ENCODE assay signal across 8 cellular contexts in genomic region chr22:30970356-30970746, GRCh38. TPM values are rescaled to one million over a fixed set of nuclear protein-coding genes. Genes with fewer than 3 reads are reported as not detected.
DNase-seq lines count a peak whose midpoint lies in the region; ATAC-seq and TF ChIP-seq lines count a peak whose summit lies in the region.

No MANE protein-coding gene starts in this region.

- intact Hi-C loops in PC-9 (cut with micrococcal nuclease; ENCODE audit: unreplicated experiment), result no loop called here
- intact Hi-C loops in esophagus muscularis mucosa (cut with DNase I), result loop anchor here (5.0 kb wide), 1 partner anchor 67 kb away; no protein-coding TSS in a partner anchor

- H2BK12ac ChIP-seq in trophoblast cell (ENCODE audit: low read length), result no peak overlapping the region

- BruUV-seq in PC-9 (replicated peaks; lab: Mats Ljungman, UMichigan), result no TSS peak

- H3K9ac ChIP-seq in DND-41 (ENCODE audit: low read depth, low read length), result peak overlapping the region; percentile 83
- H3K9ac ChIP-seq in trophoblast cell (ENCODE audit: low read length), result peak overlapping the region; percentile 98

- no peak overlapping the region for H4K12ac ChIP-seq in trophoblast cell (ENCODE audit: low read depth, low read length)

- H3K27me3 ChIP-seq in DND-41 (ENCODE audit: insufficient read depth, low read length, poor library complexity) (no peaks in the 10 kb centered on the region), PC-9 (ENCODE audit: insufficient read depth, low read depth) (no peaks in the 10 kb centered on the region), esophagus muscularis mucosa (no peaks in the 10 kb centered on the region), trophoblast cell (ENCODE audit: insufficient read depth, low read length) (no peaks in the 10 kb centered on the region)

- H4K20me1 ChIP-seq in DND-41 (ENCODE audit: insufficient read depth, low read length) (peaks cover 18% of the 10 kb centered on the region; the same call in 1 of the 2 replicates), PC-9 (ENCODE audit: insufficient read depth) (no peaks in the 10 kb centered on the region)

- H3K9me3 ChIP-seq in DND-41 (ENCODE audit: insufficient read depth, low read length, severe bottlenecking), result peaks cover 8% of the 10 kb centered on the region
- H3K9me3 ChIP-seq in PC-9 (ENCODE audit: insufficient read depth, low read depth), result peaks cover 64% of the 10 kb centered on the region
- H3K9me3 ChIP-seq in esophagus muscularis mucosa, result peaks cover 0 to 39% (median 28%) of the 10 kb centered on the region in 4 donors
- H3K9me3 ChIP-seq in trophoblast cell (ENCODE audit: insufficient read depth, low read depth, low read length), result no peaks in the 10 kb centered on the region

- H3K27ac ChIP-seq in DND-41 (ENCODE audit: low read length) (peak overlapping the region; percentile 79; the same call in 1 of the 2 replicates), PC-9 (no peak overlapping the region), esophagus muscularis mucosa (replicated peaks in 1 of 4) (peak overlapping the region in 3 of 4 donors; percentile 97 to 98 (median 98)), trophoblast cell (ENCODE audit: low read depth, low read length) (no peak overlapping the region)

- no peak overlapping the region for H4K91ac ChIP-seq in trophoblast cell (ENCODE audit: low read depth, low read length)

- peaks cover 52% of the 10 kb centered on the region for H3K36me3 ChIP-seq in DND-41 (ENCODE audit: insufficient read depth, low read length)
- H3K36me3 ChIP-seq in PC-9 (ENCODE audit: low read depth), result peaks cover 75% of the 10 kb centered on the region
- H3K36me3 ChIP-seq in esophagus muscularis mucosa, result peaks cover 25 to 48% (median 36%) of the 10 kb centered on the region in 4 donors
- H3K36me3 ChIP-seq in trophoblast cell (ENCODE audit: control insufficient read depth in 1 of 2, insufficient read depth in 2 of 2, low read length in 2 of 2), result peaks cover 4 to 22% of the 10 kb centered on the region in 2 experiments

- 61% methylated on average over 3 of the region's 3 CpGs for WGBS in esophagus muscularis mucosa
- WGBS in trophoblast cell (ENCODE audit: extremely low coverage, insufficient coverage, insufficient read length), result no CpG with 5 or more reads among the region's 3 CpGs

- H2AFZ ChIP-seq in DND-41 (ENCODE audit: low read depth, low read length) (no peak overlapping the region), PC-9 (no peak overlapping the region), trophoblast cell (ENCODE audit: insufficient read depth, low read length, poor library complexity) (no peak overlapping the region)

- DNase-seq in DND-41 (no peak), PC-9 (no peak), esophagus muscularis mucosa (ENCODE audit: extremely low spot score) (no peak), trophoblast cell (no peak), A172 (ENCODE audit: low spot score) (no peak)

- no peak overlapping the region for H2BK120ac ChIP-seq in trophoblast cell (ENCODE audit: insufficient read depth, low read length, poor library complexity)

- H3K79me1 ChIP-seq in trophoblast cell (ENCODE audit: low read length), result peaks cover 15% of the 10 kb centered on the region

- ATAC-seq in DND-41 (ENCODE audit: insufficient read depth, low read depth) (no peak), HG02840 (IDR thresholded peaks at IDR 0.05; ENCODE audit: low FRiP score, unreplicated experiment) (no peak), GM19455 (IDR thresholded peaks at IDR 0.05; ENCODE audit: unreplicated experiment) (no peak), GM21786 (IDR thresholded peaks at IDR 0.05; ENCODE audit: unreplicated experiment) (no peak)

- H3K4me1 ChIP-seq in DND-41 (ENCODE audit: insufficient read depth, low read length) (peaks cover 53% of the 10 kb centered on the region), PC-9 (replicated peaks; ENCODE audit: insufficient read depth) (peaks cover 31% of the 10 kb centered on the region; the same call in 1 of the 2 replicates), esophagus muscularis mucosa (peaks cover 18 to 46% (median 29%) of the 10 kb centered on the region in 4 donors), trophoblast cell (ENCODE audit: control insufficient read depth in 1 of 2, insufficient read depth in 2 of 2, low read length in 2 of 2) (peaks cover 2 to 8% of the 10 kb centered on the region in 2 experiments)

- POLR2A ChIA-PET in PC-9 (lab: Charles Lee; ENCODE audit: unreplicated experiment), result interaction anchor here (0.5 kb wide), 1 partner anchor 305 kb away, joined by 3 read pairs; no protein-coding TSS in a partner anchor

- H3K18ac ChIP-seq in trophoblast cell (ENCODE audit: low read length), result no peak overlapping the region

- H3K79me2 ChIP-seq in DND-41 (ENCODE audit: insufficient read depth, low read length), result peaks cover 92% of the 10 kb centered on the region
- peaks cover 93% of the 10 kb centered on the region for H3K79me2 ChIP-seq in PC-9 (ENCODE audit: low read depth)
- H3K79me2 ChIP-seq in trophoblast cell (ENCODE audit: control insufficient read depth, insufficient read depth, low read length, poor library complexity), result peaks cover 22% of the 10 kb centered on the region

- no peak overlapping the region for H2BK5ac ChIP-seq in trophoblast cell (ENCODE audit: low read depth, low read length, poor library complexity)

- no peak overlapping the region for H3K23ac ChIP-seq in trophoblast cell (ENCODE audit: low read length)

- H3K14ac ChIP-seq in trophoblast cell (ENCODE audit: low read length), result peak overlapping the region; percentile 58

- TF ChIP-seq POLR2A in esophagus muscularis mucosa (IDR thresholded peaks at IDR 0.05; ENCODE audit: low read depth), result no peak

- peak overlapping the region; percentile 94 for H3K4ac ChIP-seq in trophoblast cell (ENCODE audit: low read depth, low read length)

- H2AK5ac ChIP-seq in trophoblast cell (ENCODE audit: low read length), result no peak overlapping the region

- no peak for TF ChIP-seq EP300 in esophagus muscularis mucosa (IDR thresholded peaks at IDR 0.05)

- H3F3A ChIP-seq in PC-9 (ENCODE audit: insufficient read depth, low read depth), result no peaks in the 10 kb centered on the region; the same call in 1 of the 2 replicates

- peak overlapping the region; percentile 50 to 61 for H3K4me3 ChIP-seq in DND-41 (ENCODE audit: low read depth in 1 of 2, low read length in 2 of 2)
- H3K4me3 ChIP-seq in PC-9, result peak overlapping the region; percentile 89
- peak overlapping the region; percentile 86 to 92 (median 92) for H3K4me3 ChIP-seq in esophagus muscularis mucosa
- no peak overlapping the region for H3K4me3 ChIP-seq in trophoblast cell (ENCODE audit: low read depth, low read length)

- H4K8ac ChIP-seq in trophoblast cell (ENCODE audit: low read depth, low read length), result no peak overlapping the region

- TF ChIP-seq CTCF in DND-41 (IDR thresholded peaks at IDR 0.05; ENCODE audit: borderline replicate concordance, extremely low read depth, low read length, poor library complexity, severe bottlenecking), result no peak
- TF ChIP-seq CTCF in PC-9 (conservative IDR thresholded peaks at IDR 0.05), result no peak
- TF ChIP-seq CTCF in esophagus muscularis mucosa (IDR thresholded peaks at IDR 0.05), result no peak

- H3K9me2 ChIP-seq in PC-9 (ENCODE audit: insufficient read depth), result no peaks in the 10 kb centered on the region

- CTCF ChIA-PET in PC-9 (lab: Charles Lee), result no interaction called here

- H3K4me2 ChIP-seq in DND-41 (ENCODE audit: insufficient read depth, low read length) (peak overlapping the region; percentile 86), PC-9 (peak overlapping the region; percentile 88), trophoblast cell (ENCODE audit: low read length) (peak overlapping the region; percentile 97)

RNA-seq across cellular contexts. Expression of gene TUG1, which starts 1.3 kb away (rescaled TPM):
- total RNA-seq in PC-9 (2021), result 80.6 and 105 TPM in 2 replicates
- 10 to 100 TPM; 53.0 to 78.5 (median 64.1) TPM for total RNA-seq in esophagus muscularis mucosa
- polyA plus RNA-seq in trophoblast cell (2013), result 87.2 and 92.0 TPM in 2 replicates
- 42.4 and 44.8 TPM in 2 replicates for total RNA-seq in A172 (2014; rRNA removed; shearing (Covaris generic))

RNA-seq across cellular contexts. Expression of gene MORC2, which starts 1.8 kb away (rescaled TPM):
- total RNA-seq in PC-9 (2021) (39.8 and 52.9 TPM in 2 replicates), esophagus muscularis mucosa (10 to 100 TPM; 19.5 to 28.8 (median 23.8) TPM)
- 44.6 and 48.3 TPM in 2 replicates for polyA plus RNA-seq in trophoblast cell (2013)
- total RNA-seq in A172 (2014; rRNA removed; shearing (Covaris generic)), result 11.8 and 12.1 TPM in 2 replicates

Comparison
In these comparisons a context has a peak if more than half of its experiments do, and no peak if none do; other contexts are left out.
1. H3K27ac ChIP-seq: peak in DND-41 (single experiment) and esophagus muscularis mucosa (3 of 4); none in PC-9 (single experiment) and trophoblast cell (single experiment).
2. Peak in every context shown above with its lines, with median percentiles within 50 percentile points of each other: H3K4me2 ChIP-seq.